ENCODE assay signal across 1 cellular context in genomic region chr1:184051485-184052193, GRCh38.
A peak's percentile ranks its signal among the peaks of the same experiment; 100 is the strongest.
TF ChIP-seq lines count a peak whose summit lies in the region.

Gene TSEN15 (plus strand): TSS chr1:184051730. CDS start chr1:184051756, 26 bp downstream.

TF ChIP-seq in K562, 482 proteins besides CTCF, POLR2A, EP300 and RAD21 (continued from another document and continues in another):
- TF ChIP-seq STAT6 (CRISPR knock-in tag; IDR thresholded peaks at IDR 0.05) (no peak; the same call in 1 of the 2 replicates), KAT8 (IDR thresholded peaks at IDR 0.05; ENCODE audit: low read depth) (no peak), ZNF785 (CRISPR knock-in tag; IDR thresholded peaks at IDR 0.05) (no peak), ATF4 (CRISPR knock-in tag; IDR thresholded peaks at IDR 0.05) (peak; percentile 100), MTF1 (CRISPR knock-in tag; IDR thresholded peaks at IDR 0.05; ENCODE audit: borderline replicate concordance) (no peak), ELK3 (CRISPR knock-in tag; IDR thresholded peaks at IDR 0.05) (0 out of 2 replicates have a peak, but pooled peaks have one; percentile 7), PRMT5 (CRISPR knock-in tag; IDR thresholded peaks at IDR 0.05) (no peak), CEBPG (CRISPR knock-in tag; IDR thresholded peaks at IDR 0.05) (peak; percentile 99), CEBPG (tag; conservative IDR thresholded peaks at IDR 0.05 in 1 of 2, IDR thresholded peaks at IDR 0.05 in 1 of 2) (peak; percentile 98), PTBP1 (IDR thresholded peaks at IDR 0.05; ENCODE audit: low read depth, low read length) (no peak; the same call in 1 of the 2 replicates), C11orf30 (IDR thresholded peaks at IDR 0.05; ENCODE audit: low read depth) (peak; percentile 81), MNT (conservative IDR thresholded peaks at IDR 0.05) (peak; percentile 35 to 82; a peak in 3 of 4 replicates), ETV5 (CRISPR knock-in tag; IDR thresholded peaks at IDR 0.05; ENCODE audit: low read depth) (peak; percentile 40; the same call in 1 of the 2 replicates), KHSRP (IDR thresholded peaks at IDR 0.05) (no peak), RNF2 (IDR thresholded peaks at IDR 0.05) (peak; percentile 89), ZNF134 (CRISPR knock-in tag; conservative IDR thresholded peaks at IDR 0.05) (0 out of 2 replicates have a peak, but pooled peaks have one; percentile 11), AFF4 (CRISPR knock-in tag; IDR thresholded peaks at IDR 0.05) (peak; percentile 78), RBBP5 (IDR thresholded peaks at IDR 0.05; ENCODE audit: borderline replicate concordance, insufficient read depth, low read length, poor library complexity, severe bottlenecking) (peak; percentile 99), ZNF436 (CRISPR knock-in tag; IDR thresholded peaks at IDR 0.05) (0 out of 2 replicates have a peak, but pooled peaks have one; percentile 34), ZBTB40 (IDR thresholded peaks at IDR 0.05) (peak; percentile 89), ZBTB40 (CRISPR knock-in tag; IDR thresholded peaks at IDR 0.05) (no peak; the same call in 1 of the 2 replicates), ZNF76 (CRISPR knock-in tag; IDR thresholded peaks at IDR 0.05; ENCODE audit: borderline replicate concordance) (peak; percentile 37; the same call in 1 of the 2 replicates), PREB (CRISPR knock-in tag; IDR thresholded peaks at IDR 0.05) (no peak), CGGBP1 (CRISPR knock-in tag; IDR thresholded peaks at IDR 0.05) (peak; percentile 44; the same call in 1 of the 2 replicates), ELF2 (CRISPR knock-in tag; IDR thresholded peaks at IDR 0.05) (peak; percentile 81), GMEB1 (CRISPR knock-in tag; IDR thresholded peaks at IDR 0.05) (peak; percentile 80), UBTF (IDR thresholded peaks at IDR 0.05; ENCODE audit: borderline replicate concordance in 1 of 2, low read depth in 2 of 2, low read length in 2 of 2) (peak; percentile 88 to 93)
